In the genomic region with DNA sequence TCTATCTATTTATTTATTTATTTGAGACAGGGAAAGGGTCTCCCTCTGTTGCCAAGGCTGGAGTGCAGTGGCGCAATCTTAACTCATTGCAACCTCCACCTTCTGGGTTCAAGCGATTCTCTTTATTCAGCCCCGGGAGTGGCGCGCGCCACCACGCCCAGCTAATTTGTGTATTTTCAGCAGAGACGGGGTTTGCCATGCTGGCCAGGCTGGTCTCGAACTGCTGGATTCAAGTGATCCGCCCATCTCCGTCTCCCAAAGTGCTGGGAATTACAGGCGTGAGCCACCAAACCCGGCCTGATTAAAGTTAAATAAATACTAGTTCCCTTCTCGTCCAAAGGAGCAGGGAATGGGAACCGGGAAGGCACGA, we compare ENCODE assay signal across 7 cellular contexts. TPM values are rescaled to one million over a fixed set of nuclear protein-coding genes. Genes with fewer than 3 reads are reported as not detected.
DNase-seq lines count a peak whose midpoint lies in the region; ATAC-seq, FAIRE-seq and TF ChIP-seq lines count a peak whose summit lies in the region.

No MANE protein-coding gene starts in this region.

- no peak overlapping the region for H3K27ac ChIP-seq in HUES48 (ENCODE audit: low read depth, low read length)

- H3K27me3 ChIP-seq in HUES48 (ENCODE audit: control insufficient read depth, insufficient read depth, low read length) (peaks cover 45% of the 10 kb centered on the region), iPS-15b (ENCODE audit: control insufficient read depth, insufficient read depth, low read length) (peaks cover 40% of the 10 kb centered on the region)

- H3K9me3 ChIP-seq in HUES48 (ENCODE audit: control insufficient read depth, insufficient read depth, low read length) (no peaks in the 10 kb centered on the region), iPS-15b (ENCODE audit: control insufficient read depth, insufficient read depth, low read length) (no peaks in the 10 kb centered on the region)

- H3K36me3 Mint-ChIP-seq in activated T-helper 17 cell treated with anti-CD3 and anti-CD28 coated beads, Interleukin-2, amount 50 U/mL, for 72 hours (ENCODE audit: low read depth) = peaks cover 36% of the 10 kb centered on the region
- H3K36me3 Mint-ChIP-seq in stimulated activated naive CD8-positive, alpha-beta T cell treated with anti-CD3 and anti-CD28 coated beads, Interleukin-15, Interleukin-2, amounts not matched to agents 100 ng/mL and 50 ng/mL, for 24 hours (ENCODE audit: low read depth) = no peaks in the 10 kb centered on the region

- H3K4me1 Mint-ChIP-seq in activated T-helper 17 cell treated with anti-CD3 and anti-CD28 coated beads, Interleukin-2, amount 50 U/mL, for 72 hours = no peaks in the 10 kb centered on the region
- H3K4me1 Mint-ChIP-seq in stimulated activated naive CD8-positive, alpha-beta T cell treated with anti-CD3 and anti-CD28 coated beads, Interleukin-15, Interleukin-2, amounts not matched to agents 100 ng/mL and 50 ng/mL, for 24 hours (ENCODE audit: low read depth) = peaks cover 55% of the 10 kb centered on the region

- H3K4me3 Mint-ChIP-seq in activated T-helper 17 cell treated with anti-CD3 and anti-CD28 coated beads, Interleukin-2, amount 50 U/mL, for 72 hours = peak overlapping the region; percentile 94
- H3K4me3 Mint-ChIP-seq in stimulated activated naive CD8-positive, alpha-beta T cell treated with anti-CD3 and anti-CD28 coated beads, Interleukin-15, Interleukin-2, amounts not matched to agents 100 ng/mL and 50 ng/mL, for 24 hours = peak overlapping the region; percentile 67

- H3K4me1 ChIP-seq in HUES48 (ENCODE audit: control insufficient read depth, insufficient read depth, low read length) (peaks cover 20% of the 10 kb centered on the region), iPS-15b (ENCODE audit: control insufficient read depth, insufficient read depth, low read length) (peaks cover 4% of the 10 kb centered on the region)

- H3K4me3 ChIP-seq in HUES48 (ENCODE audit: low read depth, low read length) (peak overlapping the region; percentile 93), iPS-15b (ENCODE audit: low read depth, low read length) (peak overlapping the region; percentile 90)

- H3K36me3 ChIP-seq in HUES48 (ENCODE audit: control insufficient read depth, insufficient read depth, low read length) (no peaks in the 10 kb centered on the region), iPS-15b (ENCODE audit: control insufficient read depth, insufficient read depth, low read length) (no peaks in the 10 kb centered on the region)

- H3K9me3 Mint-ChIP-seq in activated T-helper 17 cell treated with anti-CD3 and anti-CD28 coated beads, Interleukin-2, amount 50 U/mL, for 72 hours = no peaks in the 10 kb centered on the region
- no peaks in the 10 kb centered on the region for H3K9me3 Mint-ChIP-seq in stimulated activated naive CD8-positive, alpha-beta T cell treated with anti-CD3 and anti-CD28 coated beads, Interleukin-15, Interleukin-2, amounts not matched to agents 100 ng/mL and 50 ng/mL, for 24 hours

- no peaks in the 10 kb centered on the region for H3K27me3 Mint-ChIP-seq in activated T-helper 17 cell treated with anti-CD3 and anti-CD28 coated beads, Interleukin-2, amount 50 U/mL, for 72 hours
- H3K27me3 Mint-ChIP-seq in stimulated activated naive CD8-positive, alpha-beta T cell treated with anti-CD3 and anti-CD28 coated beads, Interleukin-15, Interleukin-2, amounts not matched to agents 100 ng/mL and 50 ng/mL, for 24 hours = peaks cover 5% of the 10 kb centered on the region

- no peak for TF ChIP-seq POLR2A in H54 (IDR thresholded peaks at IDR 0.05; ENCODE audit: low read depth, low read length)

- no peak overlapping the region for H3K9ac ChIP-seq in HUES48 (ENCODE audit: low read depth, low read length)
- H3K9ac ChIP-seq in iPS-15b (ENCODE audit: low read depth, low read length) = peak overlapping the region; percentile 24

- DNase-seq in H54 (ENCODE audit: insufficient read length, low spot score) (no peak), NCI-H1105 (lab: John Stamatoyannopoulos, UW) (no peak), NCI-H187 treated with DMSO at 0.1 percent for 48 hours (lab: John Stamatoyannopoulos, UW) (no peak)

- peak overlapping the region; percentile 93 for H3K27ac Mint-ChIP-seq in activated T-helper 17 cell treated with anti-CD3 and anti-CD28 coated beads, Interleukin-2, amount 50 U/mL, for 72 hours
- H3K27ac Mint-ChIP-seq in stimulated activated naive CD8-positive, alpha-beta T cell treated with anti-CD3 and anti-CD28 coated beads, Interleukin-15, Interleukin-2, amounts not matched to agents 100 ng/mL and 50 ng/mL, for 24 hours = peak overlapping the region; percentile 52

- ATAC-seq in activated T-helper 17 cell treated with anti-CD3 and anti-CD28 coated beads, Interleukin-2, amount 50 U/mL, for 72 hours (replicated peaks) = no peak

- no peak for FAIRE-seq in H54 (lab: Jason Lieb, UNC)

RNA-seq across cellular contexts. Expression of gene CTDSP1, which starts 4.2 kb away (rescaled TPM):
- total RNA-seq in activated T-helper 17 cell treated with anti-CD3 and anti-CD28 coated beads, Interleukin-2, amount 50 U/mL, for 72 hours = 100 to 1,000 TPM; 126 to 197 TPM

RNA-seq across cellular contexts. Expression of gene SLC11A1, which starts 13.4 kb away (rescaled TPM):
- under 1 TPM; 0.09 to 0.19 TPM for total RNA-seq in activated T-helper 17 cell treated with anti-CD3 and anti-CD28 coated beads, Interleukin-2, amount 50 U/mL, for 72 hours

RNA-seq across cellular contexts. Expression of gene VIL1, which starts 23.5 kb away (rescaled TPM):
- under 1 TPM in 1 of 2 donors, not detected in 1; 0.34 TPM for total RNA-seq in activated T-helper 17 cell treated with anti-CD3 and anti-CD28 coated beads, Interleukin-2, amount 50 U/mL, for 72 hours

RNA-seq across cellular contexts. Expression of gene CATIP, which starts 38.8 kb away (rescaled TPM):
- total RNA-seq in activated T-helper 17 cell treated with anti-CD3 and anti-CD28 coated beads, Interleukin-2, amount 50 U/mL, for 72 hours = not detected
